1 cellular context compared by ENCODE assay signal in genomic region chr22:37485006-37485713, GRCh38.
TF ChIP-seq lines count a peak whose summit lies in the region.

No MANE protein-coding gene starts in this region.

TF ChIP-seq in HepG2, 621 proteins besides CTCF, POLR2A, EP300 and RAD21 (continues in another document):
- no peak for TF ChIP-seq ZNF12 (CRISPR knock-in tag; IDR thresholded peaks at IDR 0.05)
- TF ChIP-seq DMTF1 (CRISPR knock-in tag; IDR thresholded peaks at IDR 0.05), result no peak
- no peak for TF ChIP-seq ZNF644 (CRISPR knock-in tag; IDR thresholded peaks at IDR 0.05; ENCODE audit: low read depth)
- TF ChIP-seq RNF2 (conservative IDR thresholded peaks at IDR 0.05; ENCODE audit: low read depth), result no peak
- TF ChIP-seq ZBTB33 (CRISPR knock-in tag; IDR thresholded peaks at IDR 0.05), result peak; percentile 66
- peak; percentile 41; the same call in 1 of the 2 replicates for TF ChIP-seq ZNF687 (CRISPR knock-in tag; IDR thresholded peaks at IDR 0.05)
- TF ChIP-seq PCBP1 (IDR thresholded peaks at IDR 0.05; ENCODE audit: borderline replicate concordance, low read depth, low read length), result 0 out of 2 replicates have a peak, but pooled peaks have one; percentile 57
- TF ChIP-seq ZNF710 (CRISPR knock-in tag; IDR thresholded peaks at IDR 0.05; ENCODE audit: borderline replicate concordance), result no peak
- TF ChIP-seq ZNF512 (CRISPR knock-in tag; IDR thresholded peaks at IDR 0.05), result no peak
- TF ChIP-seq ZSCAN25 (CRISPR knock-in tag; IDR thresholded peaks at IDR 0.05), result no peak
- TF ChIP-seq ZNF460 (CRISPR knock-in tag; IDR thresholded peaks at IDR 0.05; ENCODE audit: borderline replicate concordance), result no peak
- no peak for TF ChIP-seq GTF2F1 (IDR thresholded peaks at IDR 0.05; ENCODE audit: low read length)
- TF ChIP-seq HNRNPLL (IDR thresholded peaks at IDR 0.05; ENCODE audit: low read depth, low read length, poor library complexity, severe bottlenecking), result peak; percentile 22
- TF ChIP-seq ZNF253 (CRISPR knock-in tag; IDR thresholded peaks at IDR 0.05; ENCODE audit: borderline replicate concordance), result no peak
- TF ChIP-seq ZKSCAN8 (CRISPR knock-in tag; IDR thresholded peaks at IDR 0.05; ENCODE audit: borderline replicate concordance), result no peak
- TF ChIP-seq ZNF549 (CRISPR knock-in tag; IDR thresholded peaks at IDR 0.05), result no peak
- TF ChIP-seq ZNF232 (CRISPR knock-in tag; IDR thresholded peaks at IDR 0.05; ENCODE audit: borderline replicate concordance), result no peak
- TF ChIP-seq DDIT3 (CRISPR knock-in tag; IDR thresholded peaks at IDR 0.05), result no peak
- no peak for TF ChIP-seq MTA1 (CRISPR knock-in tag; IDR thresholded peaks at IDR 0.05; ENCODE audit: borderline replicate concordance)
- no peak for TF ChIP-seq PBX3 (CRISPR knock-in tag; IDR thresholded peaks at IDR 0.05; ENCODE audit: borderline replicate concordance)
- TF ChIP-seq MXI1 (IDR thresholded peaks at IDR 0.05; ENCODE audit: borderline replicate concordance, low read depth, low read length), result no peak
- no peak for TF ChIP-seq STAT6 (CRISPR knock-in tag; IDR thresholded peaks at IDR 0.05; ENCODE audit: borderline replicate concordance)
- TF ChIP-seq ZBTB38 (CRISPR knock-in tag; IDR thresholded peaks at IDR 0.05), result peak; percentile 73
- TF ChIP-seq ZNF841 (CRISPR knock-in tag; IDR thresholded peaks at IDR 0.05; ENCODE audit: borderline replicate concordance), result no peak
- TF ChIP-seq MAX (IDR thresholded peaks at IDR 0.05), result peak; percentile 34; the same call in 1 of the 2 replicates
- no peak for TF ChIP-seq USF2 (IDR thresholded peaks at IDR 0.05; ENCODE audit: low read depth, low read length)
- no peak for TF ChIP-seq USF2 (CRISPR knock-in tag; IDR thresholded peaks at IDR 0.05; ENCODE audit: borderline replicate concordance)
- no peak for TF ChIP-seq ZBTB49 (CRISPR knock-in tag; IDR thresholded peaks at IDR 0.05; ENCODE audit: borderline replicate concordance)
- TF ChIP-seq ZNF552 (CRISPR knock-in tag; IDR thresholded peaks at IDR 0.05; ENCODE audit: borderline replicate concordance), result no peak
- no peak for TF ChIP-seq ZNF451 (CRISPR knock-in tag; IDR thresholded peaks at IDR 0.05)
- TF ChIP-seq KDM5B (CRISPR knock-in tag; IDR thresholded peaks at IDR 0.05; ENCODE audit: borderline replicate concordance), result 0 out of 2 replicates have a peak, but pooled peaks have one; percentile 28
- no peak for TF ChIP-seq ZNF713 (CRISPR knock-in tag; IDR thresholded peaks at IDR 0.05)
- TF ChIP-seq ZNF776 (CRISPR knock-in tag; IDR thresholded peaks at IDR 0.05), result no peak
- TF ChIP-seq ELF3 (CRISPR knock-in tag; IDR thresholded peaks at IDR 0.05), result no peak
